Comparison of ENCODE assay signal across 14 cellular contexts in genomic region chr2:64222351-64222750, GRCh38.
DNase-seq lines count a peak whose midpoint lies in the region; ATAC-seq and TF ChIP-seq lines count a peak whose summit lies in the region.
"Had no signal": no experiment of that assay in that cellular context is flagged by ENCODE, and none has a peak within 500 bp of the region (broad histone marks: within the 10 kb centered on the region; RNA-seq: fewer than 3 reads in every experiment).

No MANE protein-coding gene starts in this region.

- peak overlapping the region in 3 of 5 donors; percentile 19 to 38 (median 29) for H3K27ac ChIP-seq in adrenal gland

- H3K9me3 ChIP-seq in adrenal gland (replicated peaks in 1 of 3) = no peaks in the 10 kb centered on the region

- H3K9me3 Mint-ChIP-seq in IgD-negative memory B cell = peaks cover 0 to 2% (median 0%) of the 10 kb centered on the region in 3 donors
- H3K9me3 Mint-ChIP-seq: activated T-cell treated with anti-CD3 and anti-CD28 coated beads, Interleukin-2, amount 50 U/mL, for 24 hours; dendritic cell treated with granulocyte-macrophage colony-stimulating factor and Interleukin-4, amounts not matched to agents 40 ng/mL and 50 ng/mL, for 4 days; naive thymus-derived CD8-positive, alpha-beta T cell; stimulated activated naive CD8-positive, alpha-beta T cell treated with anti-CD3 and anti-CD28 coated beads, Interleukin-15, amount 100 ng/mL, for 72 hours had no signal

- 12 to 21% (median 16%) methylated on average over 2 of the region's 2 CpGs for WGBS in adrenal gland, 4 donors

- DNase-seq in adrenal gland = peak in 4 of 7 donors; percentile 27 to 33 (median 31)
- no peak for DNase-seq in Right ventricle myocardium superior
- DNase-seq in putamen (ENCODE audit: low spot score) = peak; percentile 54
- no peak for DNase-seq in GM10266 (ENCODE audit: extremely low spot score)
- no peak for DNase-seq in activated CD4-positive, CD25-positive, alpha-beta regulatory T cell treated with anti-CD3 and anti-CD28 coated beads, Interleukin-2, amount 50 U/mL, for 72 hours
- DNase-seq: activated T-cell treated with anti-CD3 and anti-CD28 coated beads, Interleukin-2, amount 50 U/mL, for 24 hours; Calu3; naive thymus-derived CD8-positive, alpha-beta T cell; NCI-H1436 treated with DMSO at 0.1 percent for 48 hours; stimulated activated naive CD8-positive, alpha-beta T cell treated with anti-CD3 and anti-CD28 coated beads, Interleukin-15, amount 100 ng/mL, for 72 hours had no signal

- peak overlapping the region in 2 of 3 donors; percentile 73 to 92 for H3K27ac Mint-ChIP-seq in IgD-negative memory B cell

- TF ChIP-seq POLR2A in adrenal gland (IDR thresholded peaks at IDR 0.05) = no peak

- no peak overlapping the region for H3K4me3 ChIP-seq in adrenal gland

- no peaks in the 10 kb centered on the region for H3K27me3 Mint-ChIP-seq in IgD-negative memory B cell
- H3K27me3 Mint-ChIP-seq: activated T-cell treated with anti-CD3 and anti-CD28 coated beads, Interleukin-2, amount 50 U/mL, for 24 hours; dendritic cell treated with granulocyte-macrophage colony-stimulating factor and Interleukin-4, amounts not matched to agents 40 ng/mL and 50 ng/mL, for 4 days; naive thymus-derived CD8-positive, alpha-beta T cell; stimulated activated naive CD8-positive, alpha-beta T cell treated with anti-CD3 and anti-CD28 coated beads, Interleukin-15, amount 100 ng/mL, for 72 hours had no signal

- intact Hi-C loops in adrenal gland (cut with DNase I) (no loop called here), Right ventricle myocardium superior (cut with DNase I) (loop anchor here (10.0 kb wide), 1 partner anchor 78 kb away; the partner anchor contains the start of gene PELI1)

- no peaks in the 10 kb centered on the region for H3K36me3 ChIP-seq in adrenal gland (replicated peaks in 1 of 2)

- no peaks in the 10 kb centered on the region for H3K36me3 Mint-ChIP-seq in IgD-negative memory B cell
- H3K36me3 Mint-ChIP-seq: naive thymus-derived CD8-positive, alpha-beta T cell had no signal

- ATAC-seq in Right ventricle myocardium superior (ENCODE audit: poor library complexity) (peak; percentile 77), HG02763 (IDR thresholded peaks at IDR 0.05; ENCODE audit: unreplicated experiment) (no peak), GM21447 (IDR thresholded peaks at IDR 0.05; ENCODE audit: unreplicated experiment) (no peak)
- ATAC-seq: naive thymus-derived CD8-positive, alpha-beta T cell had no signal

- peaks cover 32 to 51% (median 39%) of the 10 kb centered on the region in 3 donors for H3K4me1 Mint-ChIP-seq in IgD-negative memory B cell

- peak overlapping the region in 2 of 4 donors; percentile 52 to 67 for H3K4me3 Mint-ChIP-seq in IgD-negative memory B cell
- H3K4me3 Mint-ChIP-seq: activated T-cell treated with anti-CD3 and anti-CD28 coated beads, Interleukin-2, amount 50 U/mL, for 24 hours; dendritic cell treated with granulocyte-macrophage colony-stimulating factor and Interleukin-4, amounts not matched to agents 40 ng/mL and 50 ng/mL, for 4 days had no signal

- H3K27me3 ChIP-seq in adrenal gland = no peaks in the 10 kb centered on the region

- no peak for TF ChIP-seq CTCF in adrenal gland (IDR thresholded peaks at IDR 0.05)
- no peak for TF ChIP-seq CTCF in GM10266 (IDR thresholded peaks at IDR 0.05; ENCODE audit: control insufficient read depth, insufficient read depth, low read depth, missing control alignments)

- peaks cover 13 to 16% of the 10 kb centered on the region in 2 donors for H3K4me1 ChIP-seq in adrenal gland (replicated peaks in 1 of 2)

Comparison
In these comparisons a context has a peak if more than half of its experiments do, and no peak if none do; other contexts are left out.
1. DNase-seq: peak in adrenal gland (4 of 7) and putamen (single experiment); none in Right ventricle myocardium superior (single experiment), GM10266 (single experiment) and activated CD4-positive, CD25-positive, alpha-beta regulatory T cell treated with anti-CD3 and anti-CD28 coated beads, Interleukin-2, amount 50 U/mL, for 72 hours (single experiment).